ENCODE assay signal across 23 cellular contexts in genomic region chr3:191648787-191649186, GRCh38.
"Had no signal": no experiment of that assay in that cellular context is flagged by ENCODE, and none has a peak within 500 bp of the region (broad histone marks: within the 10 kb centered on the region; RNA-seq: fewer than 3 reads in every experiment).

No MANE protein-coding gene starts in this region.

- H3K4me1 ChIP-seq: gastroesophageal sphincter, parathyroid adenoma, psoas muscle, right lobe of liver, spleen, testis, tibial nerve, upper lobe of right lung, vagina had no signal

- H3K9me3 ChIP-seq: right lobe of liver, testis, upper lobe of right lung, vagina had no signal

- H3K4me3 ChIP-seq: gastroesophageal sphincter, hepatocyte, lung, psoas muscle, right lobe of liver, spleen, testis, tibial nerve, upper lobe of right lung, vagina had no signal

- ATAC-seq: gastroesophageal sphincter; left colon; left ventricle myocardium superior; naive thymus-derived CD4-positive, alpha-beta T cell; psoas muscle; right lobe of liver; stimulated activated memory B cell treated with anti-CD40 and anti-IgM and Interleukin-4, amounts not matched to agents 10 μg/mL and 1 μg/mL and 100 μg/mL, for 72 hours; stimulated activated naive CD8-positive, alpha-beta T cell treated with anti-CD3 and anti-CD28 coated beads, Interleukin-15, amount 100 ng/mL, for 72 hours; upper lobe of right lung had no signal

- H3K27ac ChIP-seq: gastroesophageal sphincter, hepatocyte, parathyroid adenoma, psoas muscle, right lobe of liver, spleen, testis, tibial nerve, upper lobe of right lung, vagina had no signal

- DNase-seq: dermis blood vessel endothelial cell; head of caudate nucleus; left colon; left ventricle myocardium superior; naive thymus-derived CD4-positive, alpha-beta T cell; nephron progenitor cell; psoas muscle; retina; right lobe of liver; spleen; stimulated activated CD4-positive, alpha-beta T cell treated with anti-CD3 and anti-CD28 coated beads, Interleukin-15, amount 100 ng/mL, for 24 hours; stimulated activated CD4-positive, alpha-beta T cell treated with anti-CD3 and anti-CD28 coated beads, Interleukin-1b, Interleukin-23, amount 100 ng/mL, for 48 hours; stimulated activated CD4-positive, alpha-beta T cell treated with anti-CD3 and anti-CD28 coated beads, Interleukin-4, amount 100 ng/mL, for 24 hours; stimulated activated naive CD8-positive, alpha-beta T cell treated with anti-CD3 and anti-CD28 coated beads, Interleukin-15, amount 100 ng/mL, for 72 hours; testis; upper lobe of right lung had no signal

- H3K36me3 ChIP-seq: gastroesophageal sphincter, right lobe of liver, spleen, tibial nerve, upper lobe of right lung, vagina had no signal

- H3K27me3 ChIP-seq: gastroesophageal sphincter, hepatocyte, right lobe of liver, spleen, testis, tibial nerve, upper lobe of right lung, vagina had no signal
